Comparison of ENCODE assay signal across 17 cellular contexts in the genomic region with DNA sequence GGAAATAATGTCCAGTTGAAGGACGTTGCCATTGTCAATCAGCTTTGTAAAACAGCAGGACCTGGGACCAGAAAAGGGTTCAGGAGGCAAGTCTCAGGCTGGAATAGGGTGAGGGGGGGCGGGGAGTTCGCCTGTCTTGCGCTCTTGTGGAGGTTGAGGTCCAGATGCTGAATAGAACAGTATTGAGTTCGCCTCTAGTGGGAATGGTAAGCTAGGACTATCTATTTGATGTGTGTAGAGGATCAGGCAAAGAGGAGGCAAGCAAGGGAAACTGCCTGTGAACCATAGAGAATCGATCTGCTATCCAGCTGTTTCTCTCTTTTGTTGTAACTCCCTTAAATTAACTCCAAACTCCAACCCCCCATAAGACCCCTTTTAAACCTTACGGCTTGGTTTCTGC.
DNase-seq lines count a peak whose midpoint lies in the region; ATAC-seq, FAIRE-seq and TF ChIP-seq lines count a peak whose summit lies in the region.
"Had no signal": no experiment of that assay in that cellular context is flagged by ENCODE, and none has a peak within 500 bp of the region (broad histone marks: within the 10 kb centered on the region; RNA-seq: fewer than 3 reads in every experiment).

No MANE protein-coding gene starts in this region.

- H2BK15ac ChIP-seq in IMR-90 (ENCODE audit: low read depth, low read length): no peak overlapping the region
- H2BK15ac ChIP-seq in H1 (ENCODE audit: low read length): no peak overlapping the region

- ATAC-seq in IMR-90 (ENCODE audit: low read depth): no peak
- ATAC-seq in HG03354 (IDR thresholded peaks at IDR 0.05; ENCODE audit: poor library complexity, severe bottlenecking, unreplicated experiment): no peak
- ATAC-seq: CD8-positive, alpha-beta T cell; T-helper 17 cell had no signal

- H2AK5ac ChIP-seq in IMR-90 (ENCODE audit: low read depth, low read length): no peak overlapping the region
- H2AK5ac ChIP-seq in H1 (ENCODE audit: low read depth, low read length): no peak overlapping the region

- TF ChIP-seq EP300 in H1 (IDR thresholded peaks at IDR 0.05; ENCODE audit: borderline replicate concordance in 1 of 2, low read depth in 2 of 2, low read length in 2 of 2): no peak
- TF ChIP-seq EP300 in SK-N-SH (IDR thresholded peaks at IDR 0.05; ENCODE audit: borderline replicate concordance in 1 of 2, low read depth in 1 of 2, low read length in 1 of 2): no peak

- H2BK12ac ChIP-seq in H1 (ENCODE audit: low read depth, low read length): no peak overlapping the region

- H3K56ac ChIP-seq in IMR-90 (ENCODE audit: extremely low read depth, insufficient read depth, low read length) (no peak overlapping the region), H1 (replicated peaks; ENCODE audit: insufficient read length, low read depth, low read length) (no peak overlapping the region)

- DNase-seq in AG20443 (ENCODE audit: low spot score): peak; percentile 22
- no peak for DNase-seq in IMR-90
- DNase-seq in H1 (ENCODE audit: low read depth in 1 of 2, low spot score in 2 of 2): no peak
- DNase-seq in testis: no peak
- DNase-seq in SK-N-SH: no peak
- DNase-seq in T-helper 1 cell: no peak
- DNase-seq: Calu3; CD8-positive, alpha-beta T cell; DMS79 treated with DMSO at 0.1 percent for 48 hours; HCEC 1CT; NCI-H1105; NCI-H510A treated with DMSO at 0.1 percent for 48 hours; NCI-H82; RPMI8226; SIG-M5; T-helper 17 cell had no signal

- H3K36me3 ChIP-seq in IMR-90 (ENCODE audit: control insufficient read depth, insufficient read depth, low read length): no peaks in the 10 kb centered on the region
- no peaks in the 10 kb centered on the region; a peak in 2 of 8 replicates for H3K36me3 ChIP-seq in H1 (ENCODE audit: control insufficient read depth in 2 of 4, insufficient read depth in 4 of 4, low read length in 3 of 4)
- H3K36me3 ChIP-seq in testis (ENCODE audit: low read depth, missing control alignments): no peaks in the 10 kb centered on the region
- H3K36me3 ChIP-seq in SK-N-SH (replicated peaks in 1 of 2; ENCODE audit: control insufficient read depth in 1 of 2, insufficient read depth in 2 of 2, low read length in 1 of 2): no peaks in the 10 kb centered on the region

- no peak overlapping the region for H2AFZ ChIP-seq in IMR-90 (replicated peaks; ENCODE audit: low read length, poor library complexity)
- 0 out of 2 replicates have a peak overlapping the region, but pooled peaks have one; percentile 52 for H2AFZ ChIP-seq in H1 (ENCODE audit: low read length)
- no peak overlapping the region for H2AFZ ChIP-seq in SK-N-SH (ENCODE audit: low read depth)

- H3K9ac ChIP-seq in IMR-90 (ENCODE audit: low read depth, low read length): no peak overlapping the region
- no peak overlapping the region for H3K9ac ChIP-seq in H1 (replicated peaks in 1 of 4; ENCODE audit: extremely low read depth in 1 of 4, low read depth in 3 of 4, low read length in 3 of 4)
- no peak overlapping the region for H3K9ac ChIP-seq in SK-N-SH

- no peak overlapping the region for H3K14ac ChIP-seq in IMR-90 (replicated peaks; ENCODE audit: low read depth, low read length)
- H3K14ac ChIP-seq in H1 (ENCODE audit: insufficient read length): no peak overlapping the region

- TF ChIP-seq POLR2A in IMR-90 (IDR thresholded peaks at IDR 0.05; ENCODE audit: low read depth, low read length): no peak
- no peak for TF ChIP-seq POLR2A in H1 (IDR thresholded peaks at IDR 0.05; ENCODE audit: control extremely low read depth in 1 of 2, low read depth in 2 of 2, low read length in 2 of 2)
- TF ChIP-seq POLR2A in testis (IDR thresholded peaks at IDR 0.05): no peak

- H3K4me3 ChIP-seq in IMR-90 (ENCODE audit: insufficient read depth, low read depth, low read length) (no peak overlapping the region), H1 (ENCODE audit: extremely low read depth in 1 of 4, insufficient read depth in 2 of 4, low read depth in 3 of 4, low read length in 4 of 4) (no peak overlapping the region), testis (no peak overlapping the region), SK-N-SH (ENCODE audit: low read depth in 2 of 2, low read length in 1 of 2) (no peak overlapping the region)

- H4K8ac ChIP-seq in IMR-90 (ENCODE audit: low read depth in 2 of 2, low read length in 2 of 2) (no peak overlapping the region), H1 (ENCODE audit: extremely low read depth, insufficient read depth, low read length) (no peak overlapping the region)

- H3K9me3 ChIP-seq in IMR-90 (ENCODE audit: control insufficient read depth, insufficient read depth, low read length) (no peaks in the 10 kb centered on the region), H1 (ENCODE audit: insufficient read depth in 2 of 2, low read depth in 1 of 2, low read length in 1 of 2) (no peaks in the 10 kb centered on the region), testis (no peaks in the 10 kb centered on the region), SK-N-SH (no peaks in the 10 kb centered on the region)

- no peaks in the 10 kb centered on the region for H3K4me1 ChIP-seq in IMR-90 (ENCODE audit: control insufficient read depth, insufficient read depth, low read length)
- H3K4me1 ChIP-seq in H1 (replicated peaks in 1 of 4; ENCODE audit: control insufficient read depth in 3 of 4, insufficient read depth in 4 of 4, low read length in 3 of 4): 0 out of 7 replicates have a peak, but pooled peaks cover 0 to 2% (median 0%) of the 10 kb centered on the region in 4 experiments
- peaks cover 25% of the 10 kb centered on the region for H3K4me1 ChIP-seq in testis
- H3K4me1 ChIP-seq in SK-N-SH (ENCODE audit: control insufficient read depth in 1 of 2, insufficient read depth in 2 of 2, low read depth in 1 of 2, low read length in 1 of 2): no peaks in the 10 kb centered on the region

- H3K23ac ChIP-seq in IMR-90 (ENCODE audit: low read depth, low read length): no peak overlapping the region
- H3K23ac ChIP-seq in H1 (ENCODE audit: insufficient read length): no peak overlapping the region

- no peaks in the 10 kb centered on the region for H3F3A ChIP-seq in SK-N-SH (replicated peaks; ENCODE audit: insufficient read depth)

- H2BK120ac ChIP-seq in IMR-90 (ENCODE audit: low read depth, low read length) (no peak overlapping the region), H1 (replicated peaks; ENCODE audit: low read depth, low read length) (no peak overlapping the region)

- no peaks in the 10 kb centered on the region for H3K9me2 ChIP-seq in SK-N-SH

- 87% methylated on average over 4 of the region's 7 CpGs; no CpG with 5 or more reads in 1 of the 2 experiments for WGBS in IMR-90 (ENCODE audit: extremely low coverage in 2 of 2, insufficient read length in 1 of 2), 2 experiments
- 85% methylated on average over 7 of the region's 7 CpGs; no CpG with 5 or more reads in 1 of the 2 experiments for WGBS in H1 (ENCODE audit: extremely low coverage in 1 of 2, insufficient coverage in 1 of 2, insufficient read length in 1 of 2, insufficient replicate concordance in 2 of 2, low coverage in 1 of 2, low lambda C conversion rate in 2 of 2, missing lambda C conversion rate in 1 of 2), 2 experiments
- 56% methylated on average over 7 of the region's 7 CpGs for WGBS in testis, 2 donors
- WGBS in SK-N-SH (ENCODE audit: low lambda C conversion rate): 60% methylated on average over 7 of the region's 7 CpGs

- H2BK20ac ChIP-seq in IMR-90 (ENCODE audit: low read depth, low read length) (no peak overlapping the region), H1 (ENCODE audit: low read length) (no peak overlapping the region)

- no peak overlapping the region for H3K27ac ChIP-seq in IMR-90 (ENCODE audit: insufficient read depth, low read length)
- H3K27ac ChIP-seq in H1 (ENCODE audit: low read depth, low read length): no peak overlapping the region
- peak overlapping the region; percentile 80 to 88 for H3K27ac ChIP-seq in testis
- H3K27ac ChIP-seq in SK-N-SH (ENCODE audit: low read depth in 2 of 2, low read length in 1 of 2): no peak overlapping the region

- H4K20me1 ChIP-seq in IMR-90 (ENCODE audit: insufficient read depth, low read length) (no peaks in the 10 kb centered on the region), H1 (replicated peaks in 1 of 2; ENCODE audit: control insufficient read depth in 1 of 2, insufficient read depth in 2 of 2, low read length in 2 of 2) (peaks cover 0 to 3% of the 10 kb centered on the region in 2 experiments), SK-N-SH (ENCODE audit: insufficient read depth) (no peaks in the 10 kb centered on the region)

- CTCF ChIA-PET in IMR-90 (lab: Yijun Ruan, JAX): no interaction called here
- CTCF ChIA-PET in H1 (lab: Charles Lee; ENCODE audit: partially characterized antibody): interaction anchor here (0.8 to 2.1 kb wide), 4 partner anchors 19 to 54 kb away, joined by 3 to 5 read pairs (median 3); no protein-coding TSS in a partner anchor
- CTCF ChIA-PET in SK-N-SH (lab: Yijun Ruan, JAX): interaction anchor here (1.3 kb wide), 1 partner anchor 54 kb away, joined by 3 read pairs; no protein-coding TSS in a partner anchor

- H2BK5ac ChIP-seq in IMR-90 (ENCODE audit: low read depth, low read length, poor library complexity, severe bottlenecking) (no peak overlapping the region), H1 (ENCODE audit: low read depth, low read length) (no peak overlapping the region)

- H4K91ac ChIP-seq in IMR-90 (ENCODE audit: insufficient read depth, low read depth, low read length): no peak overlapping the region
- no peak overlapping the region for H4K91ac ChIP-seq in H1 (replicated peaks; ENCODE audit: insufficient read length, low read length)

- POLR2A ChIA-PET in IMR-90 (lab: Charles Lee; ENCODE audit: unreplicated experiment): no interaction called here
- POLR2A ChIA-PET in H1 (lab: Charles Lee; ENCODE audit: partially characterized antibody): no interaction called here
- POLR2A ChIA-PET in SK-N-SH (lab: Yijun Ruan, JAX): no interaction called here

- in situ Hi-C loops in IMR-90 (cut with MboI; ENCODE audit: low sequenced_read_pairs): no loop called here

- peak overlapping the region; percentile 48 for H2AK9ac ChIP-seq in IMR-90 (replicated peaks; ENCODE audit: low read depth, low read length, poor library complexity)

- FAIRE-seq in H1 (lab: Jason Lieb, UNC): no peak

- H4K5ac ChIP-seq in IMR-90 (ENCODE audit: low read depth, low read length) (no peak overlapping the region), H1 (ENCODE audit: insufficient read length, low read depth, low read length) (no peak overlapping the region)

- H3K18ac ChIP-seq in IMR-90 (ENCODE audit: low read depth, low read length): no peak overlapping the region
- H3K18ac ChIP-seq in H1 (ENCODE audit: extremely low read depth, low read length): no peak overlapping the region

- no peaks in the 10 kb centered on the region for H3K79me2 ChIP-seq in H1 (ENCODE audit: control insufficient read depth in 1 of 2, insufficient read depth in 2 of 2, low read length in 2 of 2)
- no peaks in the 10 kb centered on the region for H3K79me2 ChIP-seq in SK-N-SH (ENCODE audit: insufficient read depth)

- no peak overlapping the region for H3K4me2 ChIP-seq in IMR-90 (ENCODE audit: low read depth, low read length)
- no peak overlapping the region for H3K4me2 ChIP-seq in H1 (ENCODE audit: insufficient read depth in 1 of 2, low read depth in 2 of 2, low read length in 2 of 2)
- no peak overlapping the region for H3K4me2 ChIP-seq in SK-N-SH

- dilution Hi-C loops in IMR-90 (cut with HindIII; ENCODE audit: low sequenced_read_pairs, unreplicated experiment): no loop called here

- no TSS peak for BruUV-seq in IMR-90 (replicated peaks; lab: Mats Ljungman, UMichigan)

- no peak overlapping the region for H3K4ac ChIP-seq in IMR-90 (ENCODE audit: low read depth, low read length)
- H3K4ac ChIP-seq in H1 (replicated peaks; ENCODE audit: insufficient read length, low read depth, low read length): no peak overlapping the region

- peaks cover 3% of the 10 kb centered on the region; the same call in 1 of the 2 replicates for H3K27me3 ChIP-seq in IMR-90 (ENCODE audit: control insufficient read depth, insufficient read depth, low read length)
- H3K27me3 ChIP-seq in H1 (replicated peaks in 1 of 4; ENCODE audit: control insufficient read depth in 3 of 4, extremely low read depth in 1 of 4, insufficient read depth in 3 of 4, low read length in 3 of 4): no peaks in the 10 kb centered on the region
- no peaks in the 10 kb centered on the region for H3K27me3 ChIP-seq in testis
- H3K27me3 ChIP-seq in SK-N-SH (ENCODE audit: insufficient read depth): no peaks in the 10 kb centered on the region

- no peak for TF ChIP-seq CTCF in IMR-90 (conservative IDR thresholded peaks at IDR 0.05; ENCODE audit: low read depth, low read length)
- no peak for TF ChIP-seq CTCF in H1 (IDR thresholded peaks at IDR 0.05; ENCODE audit: control extremely low read depth in 1 of 3, insufficient read depth in 1 of 3, low read depth in 1 of 3, low read length in 3 of 3)
- no peak for TF ChIP-seq CTCF in testis (IDR thresholded peaks at IDR 0.05)
- no peak for TF ChIP-seq CTCF in SK-N-SH (IDR thresholded peaks at IDR 0.05)

- no peaks in the 10 kb centered on the region for H3K79me1 ChIP-seq in IMR-90 (ENCODE audit: low read depth in 1 of 2, low read length in 2 of 2)
- H3K79me1 ChIP-seq in H1 (ENCODE audit: low read depth, low read length): no peaks in the 10 kb centered on the region

- H3K23me2 ChIP-seq in H1 (ENCODE audit: low read depth, low read length): peaks cover 7% of the 10 kb centered on the region; the same call in 1 of the 2 replicates

- intact Hi-C loops in IMR-90 (cut with micrococcal nuclease): loop anchor here (2.0 kb wide), 1 partner anchor 24 kb away; no protein-coding TSS in a partner anchor
- intact Hi-C loops in testis (cut with DNase I; ENCODE audit: low total_unique reads): no loop called here

- no peaks in the 10 kb centered on the region for H3K9me1 ChIP-seq in IMR-90 (ENCODE audit: insufficient read depth, low read length)

- TF ChIP-seq RAD21 in IMR-90 (IDR thresholded peaks at IDR 0.05; ENCODE audit: low read length) (no peak), H1 (IDR thresholded peaks at IDR 0.05 in 1 of 2, conservative IDR thresholded peaks at IDR 0.05 in 1 of 2; ENCODE audit: low read depth in 2 of 2, low read length in 2 of 2) (no peak), SK-N-SH (IDR thresholded peaks at IDR 0.05; ENCODE audit: low read length) (no peak)

Comparison
In these comparisons a context has a peak if more than half of its experiments do, and no peak if none do; other contexts are left out.
1. H3K27ac ChIP-seq: peak in testis (2 of 2); none in IMR-90 (single experiment), H1 (single experiment) and SK-N-SH (0 of 2).